22 cellular contexts compared by ENCODE assay signal in the genomic region with DNA sequence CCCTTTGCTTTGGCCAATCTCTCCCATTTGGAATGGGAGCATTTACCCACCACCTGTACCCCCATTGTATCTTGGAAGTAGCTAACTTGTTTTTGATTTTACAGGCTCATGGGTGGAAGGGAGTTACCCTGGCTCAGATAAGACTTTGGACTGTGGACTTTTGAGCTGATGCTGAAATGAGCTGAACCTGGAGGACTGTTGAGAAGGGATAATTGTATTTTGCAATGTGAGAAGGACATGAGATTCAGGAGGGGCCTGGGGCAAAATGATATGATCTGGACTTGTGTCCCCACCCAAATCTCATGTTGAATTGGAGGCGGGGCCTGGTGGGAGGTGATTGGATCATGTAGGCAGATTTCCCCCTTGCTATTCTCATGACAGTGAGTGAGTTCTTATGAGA.
"Had no signal": no experiment of that assay in that cellular context is flagged by ENCODE, and none has a peak within 500 bp of the region (broad histone marks: within the 10 kb centered on the region; RNA-seq: fewer than 3 reads in every experiment).

No MANE protein-coding gene starts in this region.

- H3K27ac ChIP-seq: colonic mucosa, left lung, lower lobe of right lung, prostate gland, right atrium auricular region, sigmoid colon, spleen, testis, tibial artery had no signal

- ATAC-seq: left lung; lower lobe of right lung; naive thymus-derived CD8-positive, alpha-beta T cell; stimulated activated memory B cell treated with anti-CD40 and anti-IgM and Interleukin-4, amounts not matched to agents 10 μg/mL and 1 μg/mL and 100 μg/mL, for 72 hours; stimulated activated naive CD8-positive, alpha-beta T cell treated with anti-CD3 and anti-CD28 coated beads, Interleukin-15, Interleukin-2, amounts not matched to agents 100 U/mL and 50 U/mL, for 24 hours had no signal

- H3K27me3 Mint-ChIP-seq: naive thymus-derived CD8-positive, alpha-beta T cell; stimulated activated memory B cell treated with anti-CD40 and anti-IgM and Interleukin-4, amounts not matched to agents 10 μg/mL and 1 μg/mL and 100 μg/mL, for 72 hours; type B pancreatic cell had no signal

- H3K27me3 ChIP-seq: colonic mucosa, left lung, right atrium auricular region, sigmoid colon, spleen, testis, tibial artery had no signal

- H3K4me1 Mint-ChIP-seq: naive thymus-derived CD8-positive, alpha-beta T cell; nephron progenitor cell; stimulated activated memory B cell treated with anti-CD40 and anti-IgM and Interleukin-4, amounts not matched to agents 10 μg/mL and 1 μg/mL and 100 μg/mL, for 72 hours had no signal

- H3K36me3 ChIP-seq: colonic mucosa, prostate gland had no signal

- FAIRE-seq: frontal cortex, keratinocyte had no signal

- H3K4me1 ChIP-seq: colonic mucosa, lower lobe of right lung, prostate gland, right atrium auricular region, testis, tibial artery had no signal

- DNase-seq: colonic mucosa; dermis blood vessel endothelial cell; effector memory CD4-positive, alpha-beta T cell; head of caudate nucleus; left lung; lower lobe of right lung; naive thymus-derived CD8-positive, alpha-beta T cell; nephron progenitor cell; nucleus accumbens; sigmoid colon; spleen; stimulated activated CD4-positive, alpha-beta T cell treated with anti-CD3 and anti-CD28 coated beads, Interleukin-4, amount 100 ng/mL, for 4 hours; stimulated activated naive CD8-positive, alpha-beta T cell treated with anti-CD3 and anti-CD28 coated beads, Interleukin-15, Interleukin-2, amounts not matched to agents 100 U/mL and 50 U/mL, for 24 hours; substantia nigra; testis; tibial artery had no signal

- H3K4me3 Mint-ChIP-seq: naive thymus-derived CD8-positive, alpha-beta T cell; nephron progenitor cell; stimulated activated memory B cell treated with anti-CD40 and anti-IgM and Interleukin-4, amounts not matched to agents 10 μg/mL and 1 μg/mL and 100 μg/mL, for 72 hours; type B pancreatic cell had no signal

- H3K27ac Mint-ChIP-seq: naive thymus-derived CD8-positive, alpha-beta T cell; nephron progenitor cell; stimulated activated memory B cell treated with anti-CD40 and anti-IgM and Interleukin-4, amounts not matched to agents 10 μg/mL and 1 μg/mL and 100 μg/mL, for 72 hours; type B pancreatic cell had no signal

- H3K4me3 ChIP-seq: colonic mucosa, left lung, lower lobe of right lung, prostate gland, right atrium auricular region, sigmoid colon, spleen, testis, tibial artery had no signal

- H3K9me3 ChIP-seq: colonic mucosa, prostate gland, right atrium auricular region, sigmoid colon, testis, tibial artery had no signal
